ENCODE assay signal across 30 cellular contexts in the genomic region with DNA sequence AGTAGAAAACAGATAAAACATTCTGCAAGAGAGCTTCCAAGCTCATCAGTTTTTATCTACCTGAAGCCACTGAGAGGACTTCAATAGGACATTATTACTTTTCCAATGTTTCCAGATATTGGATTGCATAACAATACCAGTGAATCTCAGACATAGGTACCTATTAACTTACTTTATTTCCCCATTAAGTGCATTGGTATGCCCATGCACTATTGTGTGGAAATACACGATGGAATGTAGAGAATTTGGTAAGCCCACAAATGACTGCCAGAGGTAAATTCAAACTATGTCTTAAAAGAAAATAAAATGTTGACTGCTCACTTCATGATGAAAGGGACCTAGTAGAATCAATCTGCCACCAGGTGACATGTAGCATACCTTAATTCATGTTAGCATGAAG. TPM values are rescaled to one million over a fixed set of nuclear protein-coding genes. Genes with fewer than 3 reads are reported as not detected.
"Had no signal": no experiment of that assay in that cellular context is flagged by ENCODE, and none has a peak within 500 bp of the region (broad histone marks: within the 10 kb centered on the region; RNA-seq: fewer than 3 reads in every experiment).

No MANE protein-coding gene starts in this region.

- H3K4me3 Mint-ChIP-seq: activated CD4-positive, alpha-beta T cell treated with anti-CD3 and anti-CD28 coated beads for 36 hours; activated naive CD4-positive, alpha-beta T cell treated with anti-CD3 and anti-CD28 coated beads for 36 hours; activated naive CD8-positive, alpha-beta T cell treated with anti-CD3 and anti-CD28 coated beads, Interleukin-2, amount 10 ng/mL, durations not matched to agents 7 days and 5 days; activated T-cell treated with anti-CD3 and anti-CD28 coated beads, Interleukin-2, amount 50 U/mL, for 72 hours; dendritic cell treated with granulocyte-macrophage colony-stimulating factor and Interleukin-4, amounts not matched to agents 40 ng/mL and 50 ng/mL, for 4 days; mesothelial cell of epicardium; naive thymus-derived CD8-positive, alpha-beta T cell; neural progenitor cell; T-helper 1 cell treated with Interleukin-12 subunit alpha and Interleukin-12 subunit beta and Interleukin-4 antibody, amounts not matched to agents 30 μg/mL and 1 μg/mL, for 36 hours; WTC11 had no signal

- H3K9me3 Mint-ChIP-seq: T-helper 1 cell treated with Interleukin-12 subunit alpha and Interleukin-12 subunit beta and Interleukin-4 antibody, amounts not matched to agents 30 μg/mL and 1 μg/mL, for 36 hours had no signal

- H3K4me2 ChIP-seq: neural progenitor cell had no signal

- H3K4me3 ChIP-seq: body of pancreas, cardiac muscle cell, left lung, lung, neural progenitor cell, spleen, thoracic aorta, upper lobe of left lung had no signal

- H3K4me1 ChIP-seq: body of pancreas, foreskin keratinocyte, left lung, spleen, upper lobe of left lung had no signal

- H3K27ac Mint-ChIP-seq: activated CD4-positive, alpha-beta T cell treated with anti-CD3 and anti-CD28 coated beads for 36 hours; activated naive CD4-positive, alpha-beta T cell treated with anti-CD3 and anti-CD28 coated beads for 36 hours; activated naive CD8-positive, alpha-beta T cell treated with anti-CD3 and anti-CD28 coated beads, Interleukin-2, amount 10 ng/mL, durations not matched to agents 7 days and 5 days; activated T-cell treated with anti-CD3 and anti-CD28 coated beads, Interleukin-2, amount 50 U/mL, for 72 hours; dendritic cell treated with granulocyte-macrophage colony-stimulating factor and Interleukin-4, amounts not matched to agents 40 ng/mL and 50 ng/mL, for 4 days; mesothelial cell of epicardium; naive thymus-derived CD8-positive, alpha-beta T cell; neural progenitor cell; T-helper 1 cell treated with Interleukin-12 subunit alpha and Interleukin-12 subunit beta and Interleukin-4 antibody, amounts not matched to agents 30 μg/mL and 1 μg/mL, for 36 hours; WTC11 had no signal

- H3K4me1 Mint-ChIP-seq: activated CD4-positive, alpha-beta T cell treated with anti-CD3 and anti-CD28 coated beads for 36 hours; activated naive CD8-positive, alpha-beta T cell treated with anti-CD3 and anti-CD28 coated beads, Interleukin-2, amount 10 ng/mL, durations not matched to agents 7 days and 5 days; naive thymus-derived CD8-positive, alpha-beta T cell; neural progenitor cell had no signal

- H2AFZ ChIP-seq: neural progenitor cell had no signal

- H3K27me3 ChIP-seq: body of pancreas, cardiac muscle cell, foreskin keratinocyte, left lung, neural progenitor cell, spleen, upper lobe of left lung had no signal

- H3K36me3 ChIP-seq: cardiac muscle cell, left lung, neural progenitor cell, spleen, thoracic aorta, upper lobe of left lung had no signal

- H3K27me3 Mint-ChIP-seq: activated CD4-positive, alpha-beta T cell treated with anti-CD3 and anti-CD28 coated beads for 36 hours; activated naive CD8-positive, alpha-beta T cell treated with anti-CD3 and anti-CD28 coated beads, Interleukin-2, amount 10 ng/mL, durations not matched to agents 7 days and 5 days; dendritic cell treated with granulocyte-macrophage colony-stimulating factor and Interleukin-4, amounts not matched to agents 40 ng/mL and 50 ng/mL, for 4 days; naive thymus-derived CD8-positive, alpha-beta T cell had no signal

- H3K27ac ChIP-seq: body of pancreas, cardiac muscle cell, foreskin keratinocyte, left lung, neural progenitor cell, spleen, thoracic aorta, upper lobe of left lung had no signal

- H3K9ac ChIP-seq: neural progenitor cell had no signal

- H3K9me3 ChIP-seq: left lung, thoracic aorta, upper lobe of left lung had no signal

- H3K36me3 Mint-ChIP-seq: activated naive CD8-positive, alpha-beta T cell treated with anti-CD3 and anti-CD28 coated beads, Interleukin-2, amount 10 ng/mL, durations not matched to agents 7 days and 5 days; mesothelial cell of epicardium; naive thymus-derived CD8-positive, alpha-beta T cell; neural progenitor cell had no signal

- DNase-seq: activated CD4-positive, alpha-beta T cell treated with anti-CD3 and anti-CD28 coated beads for 36 hours; activated CD4-positive, alpha-beta T cell treated with anti-CD3 and anti-CD28 coated beads, Interleukin-2, amount 50 U/mL, for 48 hours; activated effector memory CD4-positive, alpha-beta T cell treated with Interleukin-2 at 50 U/mL for 16 hours; activated naive CD4-positive, alpha-beta T cell treated with anti-CD3 and anti-CD28 coated beads for 36 hours; activated naive CD8-positive, alpha-beta T cell treated with anti-CD3 and anti-CD28 coated beads, Interleukin-2, amount 10 ng/mL, durations not matched to agents 7 days and 5 days; activated T-cell treated with anti-CD3 and anti-CD28 coated beads, Interleukin-2, amount 50 U/mL, for 72 hours; amygdala; body of pancreas; effector CD8-positive, alpha-beta T cell; erythroblast; glutamatergic neuron; hypothalamus; left lung; naive thymus-derived CD8-positive, alpha-beta T cell; posterior cingulate gyrus; spleen; stimulated activated CD4-positive, alpha-beta T cell treated with anti-CD3 and anti-CD28 coated beads, Interleukin-4, amount 100 ng/mL, for 1 hour; stimulated activated naive CD4-positive, alpha-beta T cell treated with Interleukin-2 at 50 U/mL for 16 hours; T1000; upper lobe of left lung had no signal

RNA-seq across cellular contexts. Expression of a gene that starts 48.1 kb away (rescaled TPM):
- total RNA-seq: activated CD4-positive, alpha-beta T cell treated with anti-CD3 and anti-CD28 coated beads for 36 hours; activated CD8-positive, alpha-beta memory T cell treated with anti-CD3 and anti-CD28 coated beads for 36 hours; activated naive CD4-positive, alpha-beta T cell treated with anti-CD3 and anti-CD28 coated beads for 36 hours; activated naive CD8-positive, alpha-beta T cell treated with anti-CD3 and anti-CD28 coated beads, Interleukin-2, amount 10 ng/mL, durations not matched to agents 7 days and 5 days; activated T-cell treated with anti-CD3 and anti-CD28 coated beads, Interleukin-2, amount 50 U/mL, for 72 hours; naive thymus-derived CD8-positive, alpha-beta T cell had no signal
- polyA plus RNA-seq: foreskin keratinocyte; naive thymus-derived CD8-positive, alpha-beta T cell had no signal
